ENCODE assay signal across 8 cellular contexts in the genomic region with DNA sequence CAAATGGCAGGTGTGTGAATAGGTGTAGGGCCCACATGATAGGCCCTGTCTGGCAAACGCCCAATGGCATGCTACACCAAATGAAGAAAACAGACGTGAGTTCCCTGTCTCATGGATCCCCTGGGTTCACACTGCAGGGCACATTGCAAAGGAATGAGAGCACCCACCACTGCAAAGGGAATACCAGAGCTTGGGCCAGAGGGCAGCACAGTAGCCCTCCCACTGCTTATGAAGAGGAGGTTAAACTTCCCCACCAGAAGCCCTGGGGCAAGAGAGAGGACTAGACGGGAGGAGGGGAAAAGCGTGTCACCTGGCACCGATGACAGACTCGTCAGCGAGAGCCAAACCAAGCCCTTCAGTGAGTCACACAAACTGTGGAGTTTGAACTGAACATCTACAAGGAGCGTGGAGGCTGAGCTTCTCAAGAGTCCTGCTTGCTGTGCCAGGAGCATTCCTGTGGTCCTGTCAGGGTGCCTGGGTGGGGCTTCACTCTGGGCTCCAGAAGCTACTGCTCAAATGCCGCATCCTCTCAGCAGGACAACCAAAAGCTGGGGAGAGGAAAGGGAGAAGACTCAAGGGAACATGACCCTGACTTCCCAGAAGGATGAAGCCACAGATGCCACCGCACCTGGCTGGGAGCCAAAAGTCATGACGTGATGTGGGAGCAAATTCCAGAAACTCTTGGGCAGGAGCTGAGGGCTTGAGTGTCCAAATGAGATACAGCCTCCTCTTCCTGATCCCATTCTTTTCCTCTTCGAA.
DNase-seq lines count a peak whose midpoint lies in the region; ATAC-seq and TF ChIP-seq lines count a peak whose summit lies in the region.

No MANE protein-coding gene starts in this region.

- peak overlapping the region in 4 of 5 experiments; percentile 29 to 92 (median 45) for H3K27ac Mint-ChIP-seq in brain

- no peaks in the 10 kb centered on the region for H3K27me3 Mint-ChIP-seq in brain

- peaks cover 31% of the 10 kb centered on the region for H3K4me1 Mint-ChIP-seq in brain

- H3K36me3 Mint-ChIP-seq in brain: no peaks in the 10 kb centered on the region

- H3K9me3 Mint-ChIP-seq in brain: no peaks in the 10 kb centered on the region

- peak; percentile 24 for DNase-seq in NCI-H1694 (lab: John Stamatoyannopoulos, UW)
- DNase-seq in NCI-H1694 treated with DMSO at 0.1 percent for 48 hours (lab: John Stamatoyannopoulos, UW): no peak
- DNase-seq in NCI-H2171 treated with DMSO at 0.1 percent for 48 hours (lab: John Stamatoyannopoulos, UW): peak; percentile 82
- DNase-seq in left lobe of liver (ENCODE audit: low spot score): peak; percentile 87
- DNase-seq in stromal cell of bone marrow (ENCODE audit: low read depth): peak; percentile 99
- DNase-seq in iPS-NIHi11 (ENCODE audit: low spot score): no peak

- ATAC-seq in left lobe of liver: peak; percentile 45
- no peak for ATAC-seq in GM18873 (IDR thresholded peaks at IDR 0.05; ENCODE audit: low FRiP score, unreplicated experiment)

- TF ChIP-seq CTCF in brain (conservative IDR thresholded peaks at IDR 0.05): no peak

- no peak overlapping the region for H3K4me3 Mint-ChIP-seq in brain

Comparison
In these comparisons a context has a peak if more than half of its experiments do, and no peak if none do; other contexts are left out.
1. DNase-seq: peak in NCI-H1694 (single experiment), NCI-H2171 treated with DMSO at 0.1 percent for 48 hours (single experiment), left lobe of liver (single experiment) and stromal cell of bone marrow (single experiment); none in NCI-H1694 treated with DMSO at 0.1 percent for 48 hours (single experiment) and iPS-NIHi11 (single experiment).